Comparison of ENCODE assay signal across 1 cellular context in genomic region chr9:108012405-108012804, GRCh38.
TF ChIP-seq lines count a peak whose summit lies in the region.

No MANE protein-coding gene starts in this region.

TF ChIP-seq in K562, 482 proteins besides CTCF, POLR2A, EP300 and RAD21:
- no peak for TF ChIP-seq ZBTB33 (CRISPR knock-in tag; IDR thresholded peaks at IDR 0.05)
- no peak for TF ChIP-seq TCF7L2 (IDR thresholded peaks at IDR 0.05; ENCODE audit: low read depth, low read length)
- no peak for TF ChIP-seq NR2C1 (IDR thresholded peaks at IDR 0.05)
- TF ChIP-seq NR2C1 (tag; IDR thresholded peaks at IDR 0.05), result no peak
- no peak for TF ChIP-seq AFF1 (IDR thresholded peaks at IDR 0.05; ENCODE audit: low read depth in 1 of 2, partially characterized antibody in 2 of 2)
- no peak for TF ChIP-seq GABPA (tag; conservative IDR thresholded peaks at IDR 0.05; ENCODE audit: low read depth)
- TF ChIP-seq RAD51 (IDR thresholded peaks at IDR 0.05; ENCODE audit: borderline replicate concordance, low read depth), result no peak
- no peak for TF ChIP-seq SAFB (IDR thresholded peaks at IDR 0.05; ENCODE audit: borderline replicate concordance, low read depth, low read length)
- no peak for TF ChIP-seq TAL1 (IDR thresholded peaks at IDR 0.05)
